Comparison of ENCODE assay signal across 9 cellular contexts in the genomic region with DNA sequence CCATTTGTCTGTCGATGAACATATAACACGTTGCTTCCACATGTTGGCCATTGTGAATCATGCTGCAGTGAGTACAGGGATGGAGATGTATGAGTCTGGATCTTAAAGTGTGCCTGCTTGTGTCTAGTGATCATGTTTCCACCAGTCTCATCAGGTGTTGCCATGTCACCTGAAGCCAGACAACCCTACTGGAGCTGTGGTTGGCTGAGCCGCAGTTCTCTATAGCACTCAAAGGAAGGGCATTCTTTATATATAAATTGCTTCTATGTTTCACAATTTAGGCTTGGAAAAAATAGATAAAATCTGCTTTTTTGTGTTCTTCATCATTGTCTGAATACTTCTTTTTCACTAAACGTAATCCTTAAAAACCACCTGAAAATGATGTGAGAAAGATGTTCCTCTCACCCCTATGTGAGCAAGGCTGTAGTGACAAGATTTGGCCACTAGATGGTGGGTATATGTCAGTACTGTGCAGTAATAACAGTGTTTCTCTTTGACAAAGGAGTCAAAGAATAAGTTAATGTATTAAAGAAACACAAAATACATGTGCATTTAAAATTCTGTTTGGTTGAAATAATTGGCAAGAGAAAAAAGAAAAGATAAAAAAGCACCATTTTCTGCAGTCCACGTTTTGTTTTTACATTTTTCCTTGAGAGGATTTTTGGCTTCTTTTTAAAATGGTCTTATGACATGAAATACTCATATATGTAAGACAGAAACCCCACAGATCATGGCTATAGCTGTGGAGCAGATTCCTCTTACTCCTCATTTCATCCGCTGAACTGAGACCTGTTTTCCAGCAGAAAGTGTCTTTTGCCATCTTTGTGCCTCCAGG.
DNase-seq lines count a peak whose midpoint lies in the region; TF ChIP-seq lines count a peak whose summit lies in the region.
"Had no signal": no experiment of that assay in that cellular context is flagged by ENCODE, and none has a peak within 500 bp of the region (broad histone marks: within the 10 kb centered on the region; RNA-seq: fewer than 3 reads in every experiment).

No MANE protein-coding gene starts in this region.

- no peak overlapping the region for H3K27ac Mint-ChIP-seq in brain

- peak; percentile 47 for DNase-seq in NCI-H1436 (lab: John Stamatoyannopoulos, UW)
- DNase-seq in NCI-H1436 treated with DMSO at 0.1 percent for 48 hours (lab: John Stamatoyannopoulos, UW) = no peak
- peak; percentile 58 for DNase-seq in H4 (ENCODE audit: low spot score)
- DNase-seq in LNCaP clone FGC (ENCODE audit: low read depth) = peak; percentile 10
- DNase-seq in T-helper 1 cell = peak; percentile 7 to 54 (median 40)
- peak; percentile 64 for DNase-seq in islet precursor cell
- peak; percentile 53 to 60 for DNase-seq in stimulated activated CD4-positive, alpha-beta T cell treated with anti-CD3 and anti-CD28 coated beads, Interleukin-2, amount 100 ng/mL, for 48 hours

- H3K4me1 Mint-ChIP-seq in brain = no peaks in the 10 kb centered on the region

- peaks cover 8% of the 10 kb centered on the region for H3K27me3 Mint-ChIP-seq in brain

- H3K4me3 Mint-ChIP-seq in brain = no peak overlapping the region

- no peaks in the 10 kb centered on the region for H3K36me3 Mint-ChIP-seq in brain

- H3K4me3 ChIP-seq in LNCaP clone FGC (ENCODE audit: low read depth, low read length) = no peak overlapping the region
- H3K4me3 ChIP-seq: BLaER1 treated with 17β-estradiol and CSF1 and Interleukin-3, amounts not matched to agents 10 nM and 100 nM had no signal

- peak; percentile 89 for TF ChIP-seq CTCF in LNCaP clone FGC (IDR thresholded peaks at IDR 0.05; ENCODE audit: control insufficient read depth, extremely low read depth, insufficient read depth)
- peak; percentile 75 to 88 for TF ChIP-seq CTCF in brain (conservative IDR thresholded peaks at IDR 0.05)

- H3K9me3 Mint-ChIP-seq in brain = peaks cover 6 to 17% (median 13%) of the 10 kb centered on the region in 5 experiments
